Comparison of ENCODE assay signal across 18 cellular contexts in genomic region chr12:44314007-44314500, GRCh38.
"Had no signal": no experiment of that assay in that cellular context is flagged by ENCODE, and none has a peak within 500 bp of the region (broad histone marks: within the 10 kb centered on the region; RNA-seq: fewer than 3 reads in every experiment).

No MANE protein-coding gene starts in this region.

- H3K4me1 Mint-ChIP-seq: nephron progenitor cell had no signal

- H3K4me3 ChIP-seq: esophagus muscularis mucosa, heart left ventricle, prostate gland, skin epidermis, stomach had no signal

- H3K27me3 ChIP-seq: esophagus muscularis mucosa, heart left ventricle, stomach had no signal

- H3K36me3 ChIP-seq: esophagus muscularis mucosa, heart left ventricle, prostate gland, stomach had no signal

- H3K79me2 ChIP-seq: parathyroid adenoma had no signal

- H3K4me1 ChIP-seq: esophagus muscularis mucosa, parathyroid adenoma, prostate gland, stomach had no signal

- H2AFZ ChIP-seq: parathyroid adenoma had no signal

- H3K9me3 Mint-ChIP-seq: dendritic cell treated with granulocyte-macrophage colony-stimulating factor and Interleukin-4, amounts not matched to agents 40 ng/mL and 50 ng/mL, for 4 days; effector memory CD8-positive, alpha-beta T cell had no signal

- H3K27ac Mint-ChIP-seq: dendritic cell treated with granulocyte-macrophage colony-stimulating factor and Interleukin-4, amounts not matched to agents 40 ng/mL and 50 ng/mL, for 4 days; effector memory CD8-positive, alpha-beta T cell; naive thymus-derived CD4-positive, alpha-beta T cell; nephron progenitor cell had no signal

- DNase-seq: effector memory CD8-positive, alpha-beta T cell; heart left ventricle; hypothalamus; kidney glomerular epithelial cell; mesendoderm; naive thymus-derived CD4-positive, alpha-beta T cell; nephron progenitor cell; stimulated activated CD4-positive, alpha-beta T cell treated with anti-CD3 and anti-CD28 coated beads, Interleukin-2, amount 100 ng/mL, for 24 hours; stimulated activated naive CD4-positive, alpha-beta T cell; stomach; trophoblast cell had no signal

- H3K27me3 Mint-ChIP-seq: dendritic cell treated with granulocyte-macrophage colony-stimulating factor and Interleukin-4, amounts not matched to agents 40 ng/mL and 50 ng/mL, for 4 days; effector memory CD8-positive, alpha-beta T cell; naive thymus-derived CD4-positive, alpha-beta T cell had no signal

- ATAC-seq: effector memory CD8-positive, alpha-beta T cell; heart left ventricle; naive thymus-derived CD4-positive, alpha-beta T cell; sciatic nerve had no signal

- H3K9me3 ChIP-seq: prostate gland had no signal

- H3K4me3 Mint-ChIP-seq: dendritic cell treated with granulocyte-macrophage colony-stimulating factor and Interleukin-4, amounts not matched to agents 40 ng/mL and 50 ng/mL, for 4 days; effector memory CD8-positive, alpha-beta T cell; naive thymus-derived CD4-positive, alpha-beta T cell; nephron progenitor cell had no signal

- H3K9ac ChIP-seq: parathyroid adenoma had no signal

- H3K27ac ChIP-seq: epithelial cell of prostate, esophagus muscularis mucosa, heart left ventricle, parathyroid adenoma, prostate gland, skin epidermis, stomach had no signal
